8 cellular contexts compared by ENCODE assay signal in the genomic region with DNA sequence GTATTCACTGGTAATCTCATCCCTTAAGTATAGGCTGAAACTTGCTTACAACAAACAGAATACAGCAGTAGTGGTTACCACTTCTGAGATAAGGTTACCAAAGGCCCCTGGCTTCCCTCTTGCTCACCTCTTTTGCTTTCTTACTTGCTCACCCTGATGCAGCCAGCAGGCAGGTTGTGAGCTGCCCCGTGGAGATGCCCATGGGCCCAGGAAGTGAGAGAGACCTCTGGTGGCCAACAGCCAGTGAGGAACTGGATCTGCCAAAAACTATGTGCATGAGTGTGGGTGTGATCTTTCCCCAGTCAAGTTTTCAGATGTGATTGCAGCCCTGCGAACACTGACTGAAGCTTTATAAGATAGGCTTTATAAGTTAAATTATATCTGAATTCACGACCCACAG. TPM values are rescaled to one million over a fixed set of nuclear protein-coding genes. Genes with fewer than 3 reads are reported as not detected.
DNase-seq lines count a peak whose midpoint lies in the region; ATAC-seq and TF ChIP-seq lines count a peak whose summit lies in the region.

No MANE protein-coding gene starts in this region.

- H3K27me3 ChIP-seq in SJCRH30 (no peaks in the 10 kb centered on the region; the same call in 1 of the 2 replicates), kidney epithelial cell (ENCODE audit: control insufficient read depth, insufficient read depth, low read length) (no peaks in the 10 kb centered on the region)

- CTCF ChIA-PET in activated naive CD4-positive, alpha-beta T cell treated with anti-CD3 and anti-CD28 coated beads for 36 hours (lab: Charles Lee): interaction anchor here (0.8 to 2.2 kb wide), 3 partner anchors 12 to 201 kb away, joined by 3 to 5 read pairs (median 3); no protein-coding TSS in a partner anchor

- ATAC-seq in HG02870 (IDR thresholded peaks at IDR 0.05; ENCODE audit: unreplicated experiment): peak; percentile 72

- peak; percentile 34 for DNase-seq in activated naive CD4-positive, alpha-beta T cell treated with anti-CD3 and anti-CD28 coated beads for 36 hours
- no peak for DNase-seq in activated naive CD4-positive, alpha-beta T cell (lab: John Stamatoyannopoulos, UW)
- DNase-seq in SJCRH30 (peak; percentile 32 to 54), kidney epithelial cell (ENCODE audit: low read depth) (no peak), DMS79 (lab: John Stamatoyannopoulos, UW) (no peak), cardiac septum (ENCODE audit: low spot score) (no peak)
- no peak for DNase-seq in effector CD8-positive, alpha-beta T cell (lab: John Stamatoyannopoulos, UW)

- intact Hi-C loops in activated naive CD4-positive, alpha-beta T cell treated with anti-CD3 and anti-CD28 coated beads for 36 hours (cut with micrococcal nuclease): loop anchor here (2.0 kb wide), 1 partner anchor 202 kb away; no protein-coding TSS in a partner anchor
- intact Hi-C loops in cardiac septum (cut with DNase I): no loop called here

- no peak overlapping the region for H3K27ac Mint-ChIP-seq in activated naive CD4-positive, alpha-beta T cell treated with anti-CD3 and anti-CD28 coated beads for 36 hours

- no peaks in the 10 kb centered on the region for H3K4me1 Mint-ChIP-seq in activated naive CD4-positive, alpha-beta T cell treated with anti-CD3 and anti-CD28 coated beads for 36 hours (ENCODE audit: low read depth)

- peak; percentile 44 for TF ChIP-seq CTCF in kidney epithelial cell (IDR thresholded peaks at IDR 0.05; ENCODE audit: insufficient read depth, low read length, poor library complexity, severe bottlenecking)

- no peak overlapping the region for H3K4me3 ChIP-seq in SJCRH30
- no peak overlapping the region for H3K4me3 ChIP-seq in kidney epithelial cell (ENCODE audit: low read depth, low read length)

- peaks cover 9% of the 10 kb centered on the region for H3K36me3 Mint-ChIP-seq in activated naive CD4-positive, alpha-beta T cell treated with anti-CD3 and anti-CD28 coated beads for 36 hours (ENCODE audit: low read depth)

- H3K36me3 ChIP-seq in SJCRH30 (no peaks in the 10 kb centered on the region), kidney epithelial cell (ENCODE audit: control insufficient read depth, insufficient read depth, low read length) (no peaks in the 10 kb centered on the region)

- no peaks in the 10 kb centered on the region for H3K4me1 ChIP-seq in SJCRH30

- H3K27me3 Mint-ChIP-seq in activated naive CD4-positive, alpha-beta T cell treated with anti-CD3 and anti-CD28 coated beads for 36 hours (ENCODE audit: low read depth): no peaks in the 10 kb centered on the region

- H3K27ac ChIP-seq in SJCRH30: no peak overlapping the region

- H3K9me3 ChIP-seq in SJCRH30 (replicated peaks): peaks cover 3% of the 10 kb centered on the region; the same call in 1 of the 2 replicates

- H3K9me3 Mint-ChIP-seq in activated naive CD4-positive, alpha-beta T cell treated with anti-CD3 and anti-CD28 coated beads for 36 hours: no peaks in the 10 kb centered on the region

- H3K4me3 Mint-ChIP-seq in activated naive CD4-positive, alpha-beta T cell treated with anti-CD3 and anti-CD28 coated beads for 36 hours: no peak overlapping the region

RNA-seq across cellular contexts. Expression of gene NMNAT3, which starts 48.7 kb away (rescaled TPM):
- 1 to 10 TPM; 6.2 to 7.6 TPM for total RNA-seq in activated naive CD4-positive, alpha-beta T cell treated with anti-CD3 and anti-CD28 coated beads for 36 hours
- 0.28 TPM in 1 of 2 replicates, not detected in the other for total RNA-seq in SJCRH30 (2014; rRNA removed; shearing (Covaris generic))
- total RNA-seq in kidney epithelial cell: 6.6 and 8.6 TPM in 2 replicates
- 9.7 TPM for total RNA-seq in cardiac septum

Comparison
In these comparisons a context has a peak if more than half of its experiments do, and no peak if none do; other contexts are left out.
1. DNase-seq: peak in activated naive CD4-positive, alpha-beta T cell treated with anti-CD3 and anti-CD28 coated beads for 36 hours (single experiment) and SJCRH30 (2 of 2); none in activated naive CD4-positive, alpha-beta T cell (0 of 4), kidney epithelial cell (single experiment), DMS79 (single experiment), cardiac septum (single experiment) and effector CD8-positive, alpha-beta T cell (single experiment).